14 cellular contexts compared by ENCODE assay signal in genomic region chr2:147867050-147867449, GRCh38.
"Had no signal": no experiment of that assay in that cellular context is flagged by ENCODE, and none has a peak within 500 bp of the region (broad histone marks: within the 10 kb centered on the region; RNA-seq: fewer than 3 reads in every experiment).

No MANE protein-coding gene starts in this region.

- H3K36me3 Mint-ChIP-seq: immature natural killer cell had no signal

- DNase-seq: activated CD4-positive, alpha-beta T cell treated with anti-CD3 and anti-CD28 coated beads, Interleukin-2, amount 50 U/mL, for 4 hours; activated CD8-positive, alpha-beta memory T cell treated with anti-CD3 and anti-CD28 coated beads, Interleukin-2, amount 10 ng/mL, durations not matched to agents 7 days and 5 days; activated effector memory CD4-positive, alpha-beta T cell treated with anti-CD3 and anti-CD28 coated beads, Interleukin-2, amount 50 U/mL, for 16 hours; activated T-cell treated with anti-CD3 and anti-CD28 coated beads, Interleukin-2, amount 50 U/mL, for 24 hours; anterior cingulate cortex; foreskin keratinocyte; immature natural killer cell; left cardiac atrium; naive thymus-derived CD8-positive, alpha-beta T cell; posterior cingulate gyrus; stimulated activated CD4-positive, alpha-beta T cell treated with anti-CD3 and anti-CD28 coated beads, Interleukin-4, amount 100 ng/mL, for 4 hours; uterus had no signal

- H3K4me3 Mint-ChIP-seq: activated CD8-positive, alpha-beta memory T cell treated with anti-CD3 and anti-CD28 coated beads, Interleukin-2, amount 10 ng/mL, durations not matched to agents 7 days and 5 days; activated naive CD8-positive, alpha-beta T cell; activated T-cell treated with anti-CD3 and anti-CD28 coated beads, Interleukin-2, amount 50 U/mL, for 24 hours; immature natural killer cell; naive thymus-derived CD8-positive, alpha-beta T cell had no signal

- H3K4me1 Mint-ChIP-seq: activated CD8-positive, alpha-beta memory T cell treated with anti-CD3 and anti-CD28 coated beads, Interleukin-2, amount 10 ng/mL, durations not matched to agents 7 days and 5 days had no signal

- H3K9me3 Mint-ChIP-seq: activated T-cell treated with anti-CD3 and anti-CD28 coated beads, Interleukin-2, amount 50 U/mL, for 24 hours; immature natural killer cell; naive thymus-derived CD8-positive, alpha-beta T cell had no signal

- ATAC-seq: activated CD4-positive, CD25-positive, alpha-beta regulatory T cell treated with anti-CD3 and anti-CD28 coated beads, Interleukin-2, amount 50 U/mL, for 24 hours; activated CD8-positive, alpha-beta memory T cell treated with anti-CD3 and anti-CD28 coated beads, Interleukin-2, amount 10 ng/mL, durations not matched to agents 7 days and 5 days; foreskin keratinocyte; left cardiac atrium; naive thymus-derived CD8-positive, alpha-beta T cell had no signal

- H3K27me3 Mint-ChIP-seq: activated naive CD8-positive, alpha-beta T cell; activated T-cell treated with anti-CD3 and anti-CD28 coated beads, Interleukin-2, amount 50 U/mL, for 24 hours had no signal

- H3K27ac Mint-ChIP-seq: activated CD8-positive, alpha-beta memory T cell treated with anti-CD3 and anti-CD28 coated beads, Interleukin-2, amount 10 ng/mL, durations not matched to agents 7 days and 5 days; activated naive CD8-positive, alpha-beta T cell; activated T-cell treated with anti-CD3 and anti-CD28 coated beads, Interleukin-2, amount 50 U/mL, for 24 hours; immature natural killer cell; naive thymus-derived CD8-positive, alpha-beta T cell had no signal
